8 cellular contexts compared by ENCODE assay signal in the genomic region with DNA sequence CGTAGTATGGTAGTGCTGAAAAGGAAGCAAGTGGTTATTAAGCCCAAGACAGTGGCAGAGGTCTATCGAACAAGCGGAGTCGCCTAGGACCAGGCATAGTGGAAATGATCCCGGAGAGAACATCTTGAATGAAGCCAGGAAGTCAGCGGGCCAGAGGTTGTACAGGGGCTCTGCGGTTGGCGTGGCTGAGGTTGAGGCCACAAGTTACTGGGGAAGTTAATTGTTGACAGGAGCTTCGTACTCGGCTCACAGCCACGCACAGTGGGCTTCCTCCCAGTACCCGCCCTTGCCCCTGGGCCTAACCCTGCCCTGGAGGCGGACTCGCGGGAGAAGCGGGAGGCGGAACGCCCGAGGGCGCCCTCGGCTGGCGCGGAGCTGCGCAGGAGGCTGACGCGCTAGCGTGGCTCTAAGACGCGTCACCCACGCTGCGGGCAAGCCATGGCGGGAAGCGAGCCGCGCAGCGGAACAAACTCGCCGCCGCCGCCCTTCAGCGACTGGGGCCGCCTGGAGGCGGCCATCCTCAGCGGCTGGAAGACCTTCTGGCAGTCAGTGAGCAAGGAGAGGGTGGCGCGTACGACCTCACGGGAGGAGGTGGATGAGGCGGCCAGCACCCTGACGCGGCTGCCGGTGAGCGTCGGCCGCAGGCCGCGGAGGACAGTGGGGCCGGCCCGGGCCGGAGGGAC. TPM values are rescaled to one million over a fixed set of nuclear protein-coding genes. Genes with fewer than 3 reads are reported as not detected.
A peak's percentile ranks its signal among the peaks of the same experiment; 100 is the strongest.
DNase-seq lines count a peak whose midpoint lies in the region; ATAC-seq and TF ChIP-seq lines count a peak whose summit lies in the region.

A gene with protein sequence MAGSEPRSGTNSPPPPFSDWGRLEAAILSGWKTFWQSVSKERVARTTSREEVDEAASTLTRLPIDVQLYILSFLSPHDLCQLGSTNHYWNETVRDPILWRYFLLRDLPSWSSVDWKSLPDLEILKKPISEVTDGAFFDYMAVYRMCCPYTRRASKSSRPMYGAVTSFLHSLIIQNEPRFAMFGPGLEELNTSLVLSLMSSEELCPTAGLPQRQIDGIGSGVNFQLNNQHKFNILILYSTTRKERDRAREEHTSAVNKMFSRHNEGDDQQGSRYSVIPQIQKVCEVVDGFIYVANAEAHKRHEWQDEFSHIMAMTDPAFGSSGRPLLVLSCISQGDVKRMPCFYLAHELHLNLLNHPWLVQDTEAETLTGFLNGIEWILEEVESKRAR (plus strand): TSS at position 410 of the 683 bp plus-strand sequence. CDS start 29 bp downstream, at position 439.

- H3K36me3 Mint-ChIP-seq in immature natural killer cell = peaks cover 4 to 13% (median 11%) of the 10 kb centered on the region in 3 donors

- H3K9me3 Mint-ChIP-seq in immature natural killer cell = no peaks in the 10 kb centered on the region

- no peaks in the 10 kb centered on the region for H3K27me3 ChIP-seq in WERI-Rb-1 (ENCODE audit: insufficient read depth, low read depth, severe bottlenecking)
- no peaks in the 10 kb centered on the region for H3K27me3 ChIP-seq in breast epithelium

- no peak for TF ChIP-seq POLR2A in breast epithelium (IDR thresholded peaks at IDR 0.05)

- intact Hi-C loops in breast epithelium (cut with DNase I; ENCODE audit: low total_unique reads) = no loop called here

- H3K4me3 ChIP-seq in AG04449 (ENCODE audit: low read depth, low read length) = peak within 1 kb of the TSS; percentile 72
- peak within 1 kb of the TSS; percentile 61 for H3K4me3 ChIP-seq in WERI-Rb-1 (ENCODE audit: low read depth, low read length)
- peak within 1 kb of the TSS; percentile 61 to 77 (median 76) for H3K4me3 ChIP-seq in breast epithelium

- H3K36me3 ChIP-seq in WERI-Rb-1 (peaks cover 3% of the 10 kb centered on the region), breast epithelium (no peaks in the 10 kb centered on the region)

- CTCF ChIA-PET in AG04449 (lab: Yijun Ruan, JAX) = interaction anchor here (0.7 to 1.8 kb wide), 10 partner anchors 9 to 115 kb away, joined by 3 to 8 read pairs (median 3); no protein-coding TSS in a partner anchor

- H3K27ac ChIP-seq in WERI-Rb-1 (peak within 1 kb of the TSS; percentile 81), breast epithelium (peak within 1 kb of the TSS; percentile 97 to 98)

- no peak for DNase-seq in AG04449 (ENCODE audit: low read depth, low spot score)
- DNase-seq in NCI-H2196 treated with DMSO at 0.1 percent for 48 hours (lab: John Stamatoyannopoulos, UW; ENCODE audit: unreplicated experiment) = peak; percentile 73
- peak; percentile 84 for DNase-seq in WERI-Rb-1
- peak; percentile 55 to 78 for DNase-seq in breast epithelium (ENCODE audit: low spot score in 2 of 2)
- DNase-seq in immature natural killer cell = peak; percentile 90 to 92 (median 92)
- peak; percentile 75 to 81 for DNase-seq in stimulated activated CD4-positive, alpha-beta T cell treated with anti-CD3 and anti-CD28 coated beads, Interleukin-12 subunit alpha, Interleukin-12 subunit beta, amount 100 ng/mL, for 24 hours (ENCODE audit: low read depth in 2 of 2)

- H3K27me3 Mint-ChIP-seq in immature natural killer cell (ENCODE audit: low read depth in 3 of 3) = peaks cover 3 to 11% (median 8%) of the 10 kb centered on the region in 3 donors

- POLR2A ChIA-PET in AG04449 (lab: Yijun Ruan, JAX) = interaction anchor here (0.6 to 1.6 kb wide), 3 partner anchors 21 to 955 kb away, joined by 3 to 15 read pairs (median 3); a partner anchor contains a TSS

- ATAC-seq in GM18868 (IDR thresholded peaks at IDR 0.05; ENCODE audit: unreplicated experiment) = peak; percentile 93
- peak; percentile 92 for ATAC-seq in HG03103 (IDR thresholded peaks at IDR 0.05; ENCODE audit: low read depth, unreplicated experiment)

- H3K4me3 Mint-ChIP-seq in immature natural killer cell = peak within 1 kb of the TSS; percentile 78 to 90 (median 84)

- no peaks in the 10 kb centered on the region for H3K9me3 ChIP-seq in WERI-Rb-1 (ENCODE audit: severe bottlenecking)
- H3K9me3 ChIP-seq in breast epithelium = no peaks in the 10 kb centered on the region

- peak; percentile 90 for TF ChIP-seq CTCF in AG04449 (IDR thresholded peaks at IDR 0.05; ENCODE audit: insufficient read depth, low read length, missing control alignments)
- peak; percentile 79 for TF ChIP-seq CTCF in WERI-Rb-1 (IDR thresholded peaks at IDR 0.05; ENCODE audit: low read depth, low read length)
- TF ChIP-seq CTCF in breast epithelium (IDR thresholded peaks at IDR 0.05) = peak in 2 of 3 donors; percentile 10 to 24

- H3K4me1 ChIP-seq in breast epithelium = no peaks in the 10 kb centered on the region

- H3K27ac Mint-ChIP-seq in immature natural killer cell = peak within 1 kb of the TSS; percentile 90 to 98 (median 96)

- H3K4me1 Mint-ChIP-seq in immature natural killer cell = peaks cover 23 to 29% of the 10 kb centered on the region in 2 donors

RNA-seq across cellular contexts. Expression of the gene that starts here (rescaled TPM):
- total RNA-seq in breast epithelium = 10 to 100 TPM; 13.6 to 34.7 (median 16.7) TPM
- polyA plus RNA-seq in immature natural killer cell = 10 to 100 TPM; 17.6 to 21.2 (median 19.3) TPM

Comparison
In these comparisons a context has a peak if more than half of its experiments do, and no peak if none do; other contexts are left out.
1. CTCF ChIP-seq: peak in every context shown above with its lines; median percentile 90 in AG04449; 79 in WERI-Rb-1; 17 in breast epithelium.